In genomic region chr11:72773291-72773690, GRCh38 we compare ENCODE assay signal across 11 cellular contexts. TPM values are rescaled to one million over a fixed set of nuclear protein-coding genes. Genes with fewer than 3 reads are reported as not detected.
DNase-seq lines count a peak whose midpoint lies in the region; TF ChIP-seq lines count a peak whose summit lies in the region.
"Had no signal": no experiment of that assay in that cellular context is flagged by ENCODE, and none has a peak within 500 bp of the region (broad histone marks: within the 10 kb centered on the region; RNA-seq: fewer than 3 reads in every experiment).

No MANE protein-coding gene starts in this region.

- H3K27me3 Mint-ChIP-seq in activated naive CD4-positive, alpha-beta T cell treated with anti-CD3 and anti-CD28 coated beads for 36 hours (ENCODE audit: low read depth): no peaks in the 10 kb centered on the region
- H3K27me3 Mint-ChIP-seq: activated naive CD8-positive, alpha-beta T cell; stimulated activated naive CD8-positive, alpha-beta T cell treated with anti-CD3 and anti-CD28 coated beads, Interleukin-15, Interleukin-2, amounts not matched to agents 100 ng/mL and 50 ng/mL, for 24 hours had no signal

- CTCF ChIA-PET in activated naive CD4-positive, alpha-beta T cell treated with anti-CD3 and anti-CD28 coated beads for 36 hours (lab: Charles Lee): no interaction called here

- H3K36me3 Mint-ChIP-seq in activated naive CD4-positive, alpha-beta T cell treated with anti-CD3 and anti-CD28 coated beads for 36 hours (ENCODE audit: low read depth): no peaks in the 10 kb centered on the region
- H3K36me3 Mint-ChIP-seq: activated naive CD8-positive, alpha-beta T cell had no signal

- no peak overlapping the region for H3K27ac Mint-ChIP-seq in activated naive CD4-positive, alpha-beta T cell treated with anti-CD3 and anti-CD28 coated beads for 36 hours
- H3K27ac Mint-ChIP-seq: activated naive CD8-positive, alpha-beta T cell; stimulated activated naive CD8-positive, alpha-beta T cell treated with anti-CD3 and anti-CD28 coated beads, Interleukin-15, Interleukin-2, amounts not matched to agents 100 ng/mL and 50 ng/mL, for 24 hours had no signal

- H3K9me3 Mint-ChIP-seq in activated naive CD4-positive, alpha-beta T cell treated with anti-CD3 and anti-CD28 coated beads for 36 hours: no peaks in the 10 kb centered on the region
- H3K9me3 Mint-ChIP-seq: stimulated activated naive CD8-positive, alpha-beta T cell treated with anti-CD3 and anti-CD28 coated beads, Interleukin-15, Interleukin-2, amounts not matched to agents 100 ng/mL and 50 ng/mL, for 24 hours had no signal

- H3K4me1 Mint-ChIP-seq in activated naive CD4-positive, alpha-beta T cell treated with anti-CD3 and anti-CD28 coated beads for 36 hours (ENCODE audit: low read depth): no peaks in the 10 kb centered on the region

- intact Hi-C loops in activated naive CD4-positive, alpha-beta T cell treated with anti-CD3 and anti-CD28 coated beads for 36 hours (cut with micrococcal nuclease): no loop called here

- no peak overlapping the region for H3K4me3 ChIP-seq in fibroblast of villous mesenchyme (ENCODE audit: low read depth, low read length)

- DNase-seq in ELR (ENCODE audit: low read depth) (peak; percentile 88), SHP77 treated with DMSO at 0.1 percent for 48 hours (lab: John Stamatoyannopoulos, UW) (peak; percentile 19), fibroblast of villous mesenchyme (ENCODE audit: low read depth) (peak; percentile 83), putamen (ENCODE audit: low spot score) (peak; percentile 60), NCI-H128 (lab: John Stamatoyannopoulos, UW; ENCODE audit: unreplicated experiment) (no peak), UCSD-AML1 (lab: John Stamatoyannopoulos, UW; ENCODE audit: unreplicated experiment) (no peak), NAMALWA (ENCODE audit: low spot score) (no peak)
- no peak for DNase-seq in activated naive CD4-positive, alpha-beta T cell treated with anti-CD3 and anti-CD28 coated beads for 36 hours
- DNase-seq: midbrain had no signal

- TF ChIP-seq CTCF in fibroblast of villous mesenchyme (IDR thresholded peaks at IDR 0.05; ENCODE audit: insufficient read depth, low read depth, low read length): no peak

- H3K4me3 Mint-ChIP-seq in activated naive CD4-positive, alpha-beta T cell treated with anti-CD3 and anti-CD28 coated beads for 36 hours: no peak overlapping the region
- H3K4me3 Mint-ChIP-seq: activated naive CD8-positive, alpha-beta T cell; stimulated activated naive CD8-positive, alpha-beta T cell treated with anti-CD3 and anti-CD28 coated beads, Interleukin-15, Interleukin-2, amounts not matched to agents 100 ng/mL and 50 ng/mL, for 24 hours had no signal

RNA-seq across cellular contexts. Expression of gene STARD10, which starts 20.6 kb away (rescaled TPM):
- total RNA-seq in fibroblast of villous mesenchyme: 22.5 and 34.5 TPM in 2 replicates
- total RNA-seq in activated naive CD4-positive, alpha-beta T cell treated with anti-CD3 and anti-CD28 coated beads for 36 hours: 10 to 100 TPM; 11.9 to 12.0 TPM

RNA-seq across cellular contexts. Expression of gene ARAP1, which starts 21.1 kb away (rescaled TPM):
- 73.0 and 77.0 TPM in 2 replicates for total RNA-seq in fibroblast of villous mesenchyme
- total RNA-seq in activated naive CD4-positive, alpha-beta T cell treated with anti-CD3 and anti-CD28 coated beads for 36 hours: 10 to 100 TPM; 64.7 to 70.1 TPM

RNA-seq across cellular contexts. Expression of gene ATG16L2, which starts 40.9 kb away (rescaled TPM):
- 6.8 and 11.2 TPM in 2 replicates for total RNA-seq in fibroblast of villous mesenchyme
- total RNA-seq in activated naive CD4-positive, alpha-beta T cell treated with anti-CD3 and anti-CD28 coated beads for 36 hours: 100 to 1,000 TPM; 105 to 114 TPM

Comparison
In these comparisons a context has a peak if more than half of its experiments do, and no peak if none do; other contexts are left out.
1. DNase-seq: peak in ELR (single experiment), SHP77 treated with DMSO at 0.1 percent for 48 hours (single experiment), fibroblast of villous mesenchyme (single experiment) and putamen (single experiment); none in NCI-H128 (single experiment), UCSD-AML1 (single experiment), NAMALWA (single experiment) and activated naive CD4-positive, alpha-beta T cell treated with anti-CD3 and anti-CD28 coated beads for 36 hours (single experiment).